ENCODE assay signal across 8 cellular contexts in genomic region chr4:139977838-139978604, GRCh38.
A peak's percentile ranks its signal among the peaks of the same experiment; 100 is the strongest.
DNase-seq lines count a peak whose midpoint lies in the region; ATAC-seq and TF ChIP-seq lines count a peak whose summit lies in the region.
"Had no signal": no experiment of that assay in that cellular context is flagged by ENCODE, and none has a peak within 500 bp of the region (broad histone marks: within the 10 kb centered on the region; RNA-seq: fewer than 3 reads in every experiment).

No MANE protein-coding gene starts in this region.

- TF ChIP-seq CTCF in left lung (IDR thresholded peaks at IDR 0.05) (no peak), mesothelial cell of epicardium (IDR thresholded peaks at IDR 0.05; ENCODE audit: unreplicated experiment) (no peak)

- H3K27ac ChIP-seq in left lung = peak overlapping the region; percentile 27 to 92

- peaks cover 10% of the 10 kb centered on the region for H3K36me3 Mint-ChIP-seq in mesothelial cell of epicardium

- no peaks in the 10 kb centered on the region for H3K27me3 ChIP-seq in left lung

- peaks cover 21 to 66% of the 10 kb centered on the region in 2 donors for H3K4me1 ChIP-seq in left lung

- no peak overlapping the region for H3K27ac Mint-ChIP-seq in mesothelial cell of epicardium

- intact Hi-C loops in left lung (cut with DNase I) = no loop called here

- ATAC-seq in GM18498 (IDR thresholded peaks at IDR 0.05; ENCODE audit: unreplicated experiment) (peak; percentile 51), GM21367 (IDR thresholded peaks at IDR 0.05; ENCODE audit: unreplicated experiment) (peak; percentile 46), HG03432 (IDR thresholded peaks at IDR 0.05; ENCODE audit: unreplicated experiment) (peak; percentile 57), left lung (peak; percentile 73), GM18520 (IDR thresholded peaks at IDR 0.05; ENCODE audit: unreplicated experiment) (no peak)

- peaks cover 23% of the 10 kb centered on the region for H3K4me1 Mint-ChIP-seq in mesothelial cell of epicardium

- DNase-seq in left lung (peak in 1 of 2 donors; percentile 47), mesothelial cell of epicardium (ENCODE audit: low spot score in 2 of 2, unreplicated experiment in 2 of 2) (no peak), DMS 273 treated with DMSO at 0.1 percent for 48 hours (lab: John Stamatoyannopoulos, UW) (no peak)

- no peaks in the 10 kb centered on the region for H3K9me3 ChIP-seq in left lung
- H3K9me3 ChIP-seq: thoracic aorta had no signal

- no peaks in the 10 kb centered on the region for H3K27me3 Mint-ChIP-seq in mesothelial cell of epicardium (ENCODE audit: low read depth)

- no peak overlapping the region for H3K4me3 Mint-ChIP-seq in mesothelial cell of epicardium

- no peaks in the 10 kb centered on the region for H3K36me3 ChIP-seq in left lung
- H3K36me3 ChIP-seq: thoracic aorta had no signal

- peaks cover 3% of the 10 kb centered on the region for H3K9me3 Mint-ChIP-seq in mesothelial cell of epicardium

- H3K4me3 ChIP-seq in left lung = no peak overlapping the region
- H3K4me3 ChIP-seq: thoracic aorta had no signal
